In the genomic region with DNA sequence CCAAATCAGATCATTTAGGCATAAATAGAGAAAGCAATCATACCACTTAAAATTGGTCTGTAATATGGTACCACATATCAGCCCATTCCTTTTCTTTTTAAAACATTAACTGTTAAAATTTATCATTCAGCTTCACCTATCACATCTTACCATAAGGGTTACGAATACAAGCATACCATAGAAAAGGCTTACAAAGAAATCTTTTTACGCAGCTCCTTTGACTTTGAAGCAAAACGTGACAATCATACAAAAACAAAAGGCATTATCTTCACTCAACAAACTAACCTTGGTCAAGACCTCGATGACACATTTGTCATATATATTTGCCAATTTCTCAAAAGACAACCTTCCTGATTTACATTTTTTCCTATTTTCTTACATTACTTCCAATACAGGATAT, we compare ENCODE assay signal across 16 cellular contexts.
DNase-seq lines count a peak whose midpoint lies in the region; ATAC-seq, FAIRE-seq and TF ChIP-seq lines count a peak whose summit lies in the region.
"Had no signal": no experiment of that assay in that cellular context is flagged by ENCODE, and none has a peak within 500 bp of the region (broad histone marks: within the 10 kb centered on the region; RNA-seq: fewer than 3 reads in every experiment).

No MANE protein-coding gene starts in this region.

- CTCF ChIA-PET in activated CD4-positive, alpha-beta T cell treated with anti-CD3 and anti-CD28 coated beads for 36 hours (lab: Charles Lee) = interaction anchor here (0.6 to 1.5 kb wide), 3 partner anchors 7 to 227 kb away, joined by 3 read pairs; no protein-coding TSS in a partner anchor
- CTCF ChIA-PET in activated naive CD4-positive, alpha-beta T cell treated with anti-CD3 and anti-CD28 coated beads for 36 hours (lab: Charles Lee) = interaction anchor here (0.7 kb wide), 1 partner anchor 978 kb away, joined by 3 read pairs; no protein-coding TSS in a partner anchor
- CTCF ChIA-PET in K562 (lab: Yijun Ruan, JAX; ENCODE audit: low intra/inter-chr PET ratio) = no interaction called here

- H3K9me1 ChIP-seq in K562 (ENCODE audit: control insufficient read depth, insufficient read depth, low read length) = no peaks in the 10 kb centered on the region

- TF ChIP-seq EP300 in K562 (IDR thresholded peaks at IDR 0.05; ENCODE audit: low read length) = peak; percentile 10; the same call in 1 of the 2 replicates

- no peak overlapping the region for H2AFZ ChIP-seq in K562 (ENCODE audit: low read depth, low read length)
- H2AFZ ChIP-seq: GM23338 had no signal

- H3K9me3 ChIP-seq in K562 (replicated peaks; ENCODE audit: control insufficient read depth, insufficient read depth, low read depth, low read length) = no peaks in the 10 kb centered on the region
- H3K9me3 ChIP-seq: Caco-2 had no signal

- POLR2A ChIA-PET in activated CD4-positive, alpha-beta T cell treated with anti-CD3 and anti-CD28 coated beads for 36 hours (lab: Charles Lee) = no interaction called here
- POLR2A ChIA-PET in K562 (lab: Yijun Ruan, JAX) = interaction anchor here (1.1 to 1.8 kb wide), 2 partner anchors 12 to 16 kb away, joined by 4 to 6 read pairs; no protein-coding TSS in a partner anchor

- peaks cover 21% of the 10 kb centered on the region for H3K36me3 Mint-ChIP-seq in activated CD4-positive, alpha-beta T cell treated with anti-CD3 and anti-CD28 coated beads for 36 hours (ENCODE audit: low read depth)
- peaks cover 31% of the 10 kb centered on the region for H3K36me3 Mint-ChIP-seq in activated naive CD4-positive, alpha-beta T cell treated with anti-CD3 and anti-CD28 coated beads for 36 hours (ENCODE audit: low read depth)

- in situ Hi-C loops in K562 (cut with MboI) = no loop called here

- intact Hi-C loops in activated CD4-positive, alpha-beta T cell treated with anti-CD3 and anti-CD28 coated beads for 36 hours (cut with DNase I, micrococcal nuclease) = loop anchor here (1.0 to 10.0 kb wide), 5 partner anchors 8 to 1743 kb away; no protein-coding TSS in a partner anchor
- intact Hi-C loops in activated naive CD4-positive, alpha-beta T cell treated with anti-CD3 and anti-CD28 coated beads for 36 hours (cut with micrococcal nuclease) = loop anchor here (1.0 to 10.0 kb wide), 3 partner anchors 8 to 1683 kb away; a partner anchor contains a TSS
- intact Hi-C loops in K562 (cut with micrococcal nuclease) = no loop called here

- H3K36me3 ChIP-seq in K562 (ENCODE audit: control insufficient read depth, insufficient read depth, low read length) = no peaks in the 10 kb centered on the region

- H3K4me2 ChIP-seq in K562 (ENCODE audit: insufficient read depth, low read length) = no peak overlapping the region
- H3K4me2 ChIP-seq: BLaER1, GM23338 had no signal

- DNase-seq in activated CD4-positive, alpha-beta T cell treated with anti-CD3 and anti-CD28 coated beads for 36 hours = no peak
- DNase-seq in activated CD4-positive, alpha-beta T cell treated with anti-CD3 and anti-CD28 coated beads for 48 hours = no peak
- no peak for DNase-seq in activated naive CD4-positive, alpha-beta T cell treated with anti-CD3 and anti-CD28 coated beads for 36 hours
- no peak for DNase-seq in activated naive CD4-positive, alpha-beta T cell treated with anti-CD3 and anti-CD28 coated beads, Interleukin-2, amount 50 U/mL, for 16 hours
- DNase-seq in K562 (ENCODE audit: extremely low read depth in 1 of 4, low spot score in 3 of 4) (peak in 1 of 4 experiments; percentile 25), amygdala (lab: John Stamatoyannopoulos, UW) (no peak)
- DNase-seq: 8988T; AML-193; Caco-2; CD8-positive, alpha-beta memory T cell; DND-41; GDM1; H7 had no signal

- TF ChIP-seq RAD21 in K562 (CRISPR knock-in tag; conservative IDR thresholded peaks at IDR 0.05 in 1 of 2, IDR thresholded peaks at IDR 0.05 in 1 of 2) = no peak

- H3K27me3 ChIP-seq in K562 (ENCODE audit: control insufficient read depth in 2 of 2, insufficient read depth in 2 of 2, low read length in 2 of 2) = no peaks in the 10 kb centered on the region
- H3K27me3 ChIP-seq: BLaER1 had no signal

- H3K4me3 Mint-ChIP-seq in activated CD4-positive, alpha-beta T cell treated with anti-CD3 and anti-CD28 coated beads for 36 hours = no peak overlapping the region
- no peak overlapping the region for H3K4me3 Mint-ChIP-seq in activated naive CD4-positive, alpha-beta T cell treated with anti-CD3 and anti-CD28 coated beads for 36 hours
- H3K4me3 Mint-ChIP-seq: CD8-positive, alpha-beta memory T cell; GM23338 had no signal

- no peak for TF ChIP-seq CTCF in K562 (IDR thresholded peaks at IDR 0.05 in 2 of 3, conservative IDR thresholded peaks at IDR 0.05 in 1 of 3; ENCODE audit: insufficient read depth in 2 of 3, low read depth in 1 of 3, low read length in 3 of 3)

- no peak for FAIRE-seq in K562 (lab: Jason Lieb, UNC)

- peak; percentile 13 for ATAC-seq in activated CD4-positive, alpha-beta T cell treated with anti-CD3 and anti-CD28 coated beads for 36 hours
- ATAC-seq in K562 = no peak
- no peak for ATAC-seq in HG02885 (IDR thresholded peaks at IDR 0.05; ENCODE audit: poor library complexity, unreplicated experiment)
- ATAC-seq: GM23338 had no signal

- no peaks in the 10 kb centered on the region for H3K27me3 Mint-ChIP-seq in activated CD4-positive, alpha-beta T cell treated with anti-CD3 and anti-CD28 coated beads for 36 hours
- no peaks in the 10 kb centered on the region for H3K27me3 Mint-ChIP-seq in activated naive CD4-positive, alpha-beta T cell treated with anti-CD3 and anti-CD28 coated beads for 36 hours (ENCODE audit: low read depth)
- H3K27me3 Mint-ChIP-seq: CD8-positive, alpha-beta memory T cell had no signal

- peaks cover 0 to 13% of the 10 kb centered on the region in 2 experiments; a peak in 2 of 5 replicates for H3K4me1 ChIP-seq in K562 (replicated peaks in 1 of 2; ENCODE audit: control insufficient read depth in 2 of 2, insufficient read depth in 2 of 2, low read length in 2 of 2)
- H3K4me1 ChIP-seq: Caco-2 had no signal

- peaks cover 31% of the 10 kb centered on the region for H3K4me1 Mint-ChIP-seq in activated CD4-positive, alpha-beta T cell treated with anti-CD3 and anti-CD28 coated beads for 36 hours
- peaks cover 32% of the 10 kb centered on the region for H3K4me1 Mint-ChIP-seq in activated naive CD4-positive, alpha-beta T cell treated with anti-CD3 and anti-CD28 coated beads for 36 hours (ENCODE audit: low read depth)
- H3K4me1 Mint-ChIP-seq: GM23338 had no signal

- WGBS in K562 (ENCODE audit: insufficient coverage, low coverage, missing lambda C conversion rate) = 8% methylated on average over 4 of the region's 4 CpGs

- no peak overlapping the region for H3K4me3 ChIP-seq in K562
- H3K4me3 ChIP-seq: BLaER1, GM23338 had no signal

- no peak for TF ChIP-seq POLR2A in K562 (conservative IDR thresholded peaks at IDR 0.05)

- no peak overlapping the region for H3K9ac ChIP-seq in K562 (ENCODE audit: insufficient read depth in 1 of 2, low read depth in 2 of 2, low read length in 2 of 2)
- H3K9ac ChIP-seq: BLaER1 had no signal

- H3K27ac Mint-ChIP-seq in activated CD4-positive, alpha-beta T cell treated with anti-CD3 and anti-CD28 coated beads for 36 hours = no peak overlapping the region
- H3K27ac Mint-ChIP-seq in activated naive CD4-positive, alpha-beta T cell treated with anti-CD3 and anti-CD28 coated beads for 36 hours = peak overlapping the region; percentile 74
- H3K27ac Mint-ChIP-seq: CD8-positive, alpha-beta memory T cell; GM23338 had no signal

- no peak overlapping the region for H3K27ac ChIP-seq in K562 (ENCODE audit: extremely low read depth, low read depth, low read length)
- H3K27ac ChIP-seq: BLaER1 had no signal

- no peaks in the 10 kb centered on the region for H3K9me3 Mint-ChIP-seq in activated CD4-positive, alpha-beta T cell treated with anti-CD3 and anti-CD28 coated beads for 36 hours (ENCODE audit: low read depth)
- H3K9me3 Mint-ChIP-seq in activated naive CD4-positive, alpha-beta T cell treated with anti-CD3 and anti-CD28 coated beads for 36 hours = peaks cover 2% of the 10 kb centered on the region
- H3K9me3 Mint-ChIP-seq: GM23338 had no signal

- BruUV-seq in K562 (replicated peaks; lab: Mats Ljungman, UMichigan) = no TSS peak

- no peaks in the 10 kb centered on the region for H4K20me1 ChIP-seq in K562 (replicated peaks; ENCODE audit: control insufficient read depth, insufficient read depth, low read length)
- H4K20me1 ChIP-seq: BLaER1 had no signal

- no peaks in the 10 kb centered on the region for H3K79me2 ChIP-seq in K562 (ENCODE audit: control insufficient read depth, insufficient read depth, low read length)

TF ChIP-seq in K562, 482 proteins besides CTCF, POLR2A, EP300 and RAD21 (continues in another document):
- TF ChIP-seq PML (IDR thresholded peaks at IDR 0.05; ENCODE audit: low read length) (0 out of 2 replicates have a peak, but pooled peaks have one; percentile 34), CXXC5 (CRISPR knock-in tag; IDR thresholded peaks at IDR 0.05) (0 out of 2 replicates have a peak, but pooled peaks have one; percentile 28), NCOR1 (IDR thresholded peaks at IDR 0.05) (peak; percentile 54), CBFA2T3 (IDR thresholded peaks at IDR 0.05) (peak; percentile 84), KLF16 (IDR thresholded peaks at IDR 0.05) (no peak), ZNF23 (CRISPR knock-in tag; IDR thresholded peaks at IDR 0.05) (no peak), TAL1 (IDR thresholded peaks at IDR 0.05) (peak; percentile 61; the same call in 1 of the 2 replicates), RCOR1 (IDR thresholded peaks at IDR 0.05; ENCODE audit: borderline replicate concordance in 1 of 2, low read depth in 2 of 2, low read length in 2 of 2) (peak in 1 of 2 experiments; percentile 68; a peak in 1 of 4 replicates), KDM1A (IDR thresholded peaks at IDR 0.05) (peak; percentile 77 to 82), CBFA2T2 (conservative IDR thresholded peaks at IDR 0.05) (peak; percentile 55), MEIS2 (IDR thresholded peaks at IDR 0.05; ENCODE audit: partially characterized antibody) (peak; percentile 35), SLC30A9 (CRISPR knock-in tag; IDR thresholded peaks at IDR 0.05) (no peak), TEAD4 (IDR thresholded peaks at IDR 0.05; ENCODE audit: low read length) (peak; percentile 75), TEAD4 (CRISPR knock-in tag; IDR thresholded peaks at IDR 0.05; ENCODE audit: borderline replicate concordance) (no peak), STAT5A (IDR thresholded peaks at IDR 0.05; ENCODE audit: borderline replicate concordance, low read length) (0 out of 2 replicates have a peak, but pooled peaks have one; percentile 16), L3MBTL2 (IDR thresholded peaks at IDR 0.05) (no peak)
- TF ChIP-seq, protein P1, sequence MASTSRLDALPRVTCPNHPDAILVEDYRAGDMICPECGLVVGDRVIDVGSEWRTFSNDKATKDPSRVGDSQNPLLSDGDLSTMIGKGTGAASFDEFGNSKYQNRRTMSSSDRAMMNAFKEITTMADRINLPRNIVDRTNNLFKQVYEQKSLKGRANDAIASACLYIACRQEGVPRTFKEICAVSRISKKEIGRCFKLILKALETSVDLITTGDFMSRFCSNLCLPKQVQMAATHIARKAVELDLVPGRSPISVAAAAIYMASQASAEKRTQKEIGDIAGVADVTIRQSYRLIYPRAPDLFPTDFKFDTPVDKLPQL (IDR thresholded peaks at IDR 0.05; ENCODE audit: extremely low read depth, insufficient read length) = no peak
